Comparison of ENCODE assay signal across 8 cellular contexts in the genomic region with DNA sequence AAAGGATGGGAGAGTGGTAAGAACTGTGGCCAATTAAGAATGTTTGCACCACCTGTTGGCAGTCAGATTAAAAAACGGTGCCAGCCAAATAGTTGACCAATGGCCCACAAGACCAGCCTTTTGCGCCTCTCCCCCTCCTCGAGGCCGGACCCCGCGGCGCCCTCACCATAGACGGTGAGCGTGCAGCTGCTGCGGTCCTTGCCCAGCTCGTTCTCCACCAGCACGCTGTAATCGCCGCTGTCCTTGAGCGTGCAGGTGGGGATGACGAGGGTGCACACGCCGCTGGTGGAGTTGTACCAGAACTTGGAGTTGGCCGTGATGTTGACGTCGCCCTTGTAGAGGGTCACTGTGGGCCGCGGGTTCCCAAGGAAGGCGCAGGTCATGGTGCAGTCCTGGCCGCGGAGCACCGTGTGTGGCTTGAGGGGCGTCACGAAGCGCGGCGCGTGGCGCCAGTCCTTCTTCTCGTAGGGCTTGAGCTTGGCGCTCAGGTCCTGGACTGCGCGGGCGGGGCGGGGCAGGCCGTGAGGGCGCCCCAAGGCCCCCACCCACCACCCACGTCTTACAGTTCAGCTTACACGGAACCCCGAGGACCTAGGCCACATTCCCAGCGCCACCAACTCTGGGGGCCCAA. TPM values are rescaled to one million over a fixed set of nuclear protein-coding genes. Genes with fewer than 3 reads are reported as not detected.
DNase-seq lines count a peak whose midpoint lies in the region; ATAC-seq and TF ChIP-seq lines count a peak whose summit lies in the region.

No MANE protein-coding gene starts in this region.

- H3K9me2 ChIP-seq in neural cell (ENCODE audit: insufficient read depth, low read length), result no peaks in the 10 kb centered on the region

- no peak overlapping the region for H2AFZ ChIP-seq in neural cell (ENCODE audit: low read depth, low read length)

- H3K27me3 ChIP-seq in GM06990 (replicated peaks; ENCODE audit: control insufficient read depth, insufficient read depth, low read length) (no peaks in the 10 kb centered on the region; the same call in 1 of the 2 replicates), esophagus (ENCODE audit: control insufficient read depth in 1 of 2, insufficient read depth in 2 of 2, low read length in 2 of 2) (no peaks in the 10 kb centered on the region), neural cell (ENCODE audit: insufficient read depth, low read depth, low read length) (no peaks in the 10 kb centered on the region)

- H3K27ac Mint-ChIP-seq in WTC11, result no peak overlapping the region

- CTCF ChIA-PET in WTC11 (lab: Charles Lee), result interaction anchor here (0.6 to 1.9 kb wide), 8 partner anchors 16 to 313 kb away, joined by 3 to 42 read pairs (median 6); no protein-coding TSS in a partner anchor

- ATAC-seq in WTC11, result peak; percentile 38
- ATAC-seq in GM21367 (IDR thresholded peaks at IDR 0.05; ENCODE audit: unreplicated experiment), result no peak
- no peak for ATAC-seq in HG03196 (IDR thresholded peaks at IDR 0.05; ENCODE audit: unreplicated experiment)

- peak overlapping the region; percentile 58 for H3K4me3 ChIP-seq in GM06990 (replicated peaks; ENCODE audit: low read depth, low read length)
- peak overlapping the region; percentile 37 to 54 for H3K4me3 ChIP-seq in esophagus (ENCODE audit: low read depth in 1 of 2, low read length in 2 of 2)
- peak overlapping the region; percentile 52 for H3K4me3 ChIP-seq in neural cell (ENCODE audit: low read length)

- H3K36me3 ChIP-seq in GM06990 (ENCODE audit: control insufficient read depth, insufficient read depth, low read length) (no peaks in the 10 kb centered on the region), esophagus (ENCODE audit: control insufficient read depth in 2 of 2, insufficient read depth in 2 of 2, low read length in 1 of 2) (no peaks in the 10 kb centered on the region), neural cell (ENCODE audit: insufficient read depth, low read length) (no peaks in the 10 kb centered on the region)

- no peaks in the 10 kb centered on the region for H3K79me2 ChIP-seq in neural cell (replicated peaks; ENCODE audit: insufficient read depth, low read length)

- H3K27me3 Mint-ChIP-seq in WTC11 (ENCODE audit: low read depth), result peaks cover 75% of the 10 kb centered on the region

- TF ChIP-seq CTCF in GM06990 (IDR thresholded peaks at IDR 0.05; ENCODE audit: insufficient read depth, low read length, poor library complexity, severe bottlenecking) (no peak), WTC11 (IDR thresholded peaks at IDR 0.05) (no peak), neural cell (IDR thresholded peaks at IDR 0.05; ENCODE audit: poor library complexity, severe bottlenecking) (no peak)

- DNase-seq in GM06990 (ENCODE audit: extremely low read depth, insufficient read length) (no peak), WTC11 (ENCODE audit: low spot score) (peak; percentile 20), DMS153 (lab: John Stamatoyannopoulos, UW) (no peak), NCI-H2107 (lab: John Stamatoyannopoulos, UW) (no peak)

- H3K4me2 ChIP-seq in neural cell (ENCODE audit: low read length), result no peak overlapping the region

- H3K4me1 ChIP-seq in esophagus (ENCODE audit: control insufficient read depth in 2 of 2, insufficient read depth in 2 of 2, low read length in 1 of 2), result peaks cover 3 to 7% of the 10 kb centered on the region in 2 donors

- peaks cover 13% of the 10 kb centered on the region for H3K4me1 Mint-ChIP-seq in WTC11

- no peaks in the 10 kb centered on the region for H3K9me3 Mint-ChIP-seq in WTC11

- TF ChIP-seq EP300 in neural cell (conservative IDR thresholded peaks at IDR 0.05; ENCODE audit: poor library complexity, severe bottlenecking), result no peak

- peak overlapping the region; percentile 79 for H3K4me3 Mint-ChIP-seq in WTC11

- POLR2A ChIA-PET in WTC11 (lab: Charles Lee), result interaction anchor here (1.4 kb wide), 1 partner anchor 16 kb away, joined by 8 read pairs; no protein-coding TSS in a partner anchor

- H3K9ac ChIP-seq in neural cell (ENCODE audit: low read length), result no peak overlapping the region

- H4K20me1 ChIP-seq in neural cell (ENCODE audit: insufficient read depth), result no peaks in the 10 kb centered on the region

- no peaks in the 10 kb centered on the region for H3K9me3 ChIP-seq in esophagus (ENCODE audit: control insufficient read depth in 2 of 2, insufficient read depth in 1 of 2, low read depth in 1 of 2, low read length in 1 of 2)
- H3K9me3 ChIP-seq in neural cell (ENCODE audit: low read length), result no peaks in the 10 kb centered on the region

- no peaks in the 10 kb centered on the region for H3K36me3 Mint-ChIP-seq in WTC11

- TF ChIP-seq RAD21 in neural cell (conservative IDR thresholded peaks at IDR 0.05), result no peak

- H3K27ac ChIP-seq in esophagus (ENCODE audit: low read depth in 2 of 2, low read length in 1 of 2) (peak overlapping the region; percentile 22 to 38), neural cell (ENCODE audit: low read length) (no peak overlapping the region)

- H3F3A ChIP-seq in neural cell (ENCODE audit: insufficient read depth, low read length, poor library complexity, severe bottlenecking), result no peaks in the 10 kb centered on the region

- 4 to 5% methylated on average over 39 to 46 of the region's 46 CpGs for WGBS in esophagus, 2 donors

TF ChIP-seq in WTC11, 78 proteins besides CTCF, POLR2A, EP300 and RAD21 (continues in another document):
- TF ChIP-seq KAT7 (CRISPR knock-in tag; IDR thresholded peaks at IDR 0.05; ENCODE audit: borderline replicate concordance) (no peak), ZBTB21 (CRISPR knock-in tag; IDR thresholded peaks at IDR 0.05; ENCODE audit: borderline replicate concordance) (no peak), CREB1 (CRISPR knock-in tag; IDR thresholded peaks at IDR 0.05) (no peak)
- TF ChIP-seq, protein P1, sequence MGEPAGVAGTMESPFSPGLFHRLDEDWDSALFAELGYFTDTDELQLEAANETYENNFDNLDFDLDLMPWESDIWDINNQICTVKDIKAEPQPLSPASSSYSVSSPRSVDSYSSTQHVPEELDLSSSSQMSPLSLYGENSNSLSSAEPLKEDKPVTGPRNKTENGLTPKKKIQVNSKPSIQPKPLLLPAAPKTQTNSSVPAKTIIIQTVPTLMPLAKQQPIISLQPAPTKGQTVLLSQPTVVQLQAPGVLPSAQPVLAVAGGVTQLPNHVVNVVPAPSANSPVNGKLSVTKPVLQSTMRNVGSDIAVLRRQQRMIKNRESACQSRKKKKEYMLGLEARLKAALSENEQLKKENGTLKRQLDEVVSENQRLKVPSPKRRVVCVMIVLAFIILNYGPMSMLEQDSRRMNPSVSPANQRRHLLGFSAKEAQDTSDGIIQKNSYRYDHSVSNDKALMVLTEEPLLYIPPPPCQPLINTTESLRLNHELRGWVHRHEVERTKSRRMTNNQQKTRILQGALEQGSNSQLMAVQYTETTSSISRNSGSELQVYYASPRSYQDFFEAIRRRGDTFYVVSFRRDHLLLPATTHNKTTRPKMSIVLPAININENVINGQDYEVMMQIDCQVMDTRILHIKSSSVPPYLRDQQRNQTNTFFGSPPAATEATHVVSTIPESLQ (CRISPR knock-in tag; IDR thresholded peaks at IDR 0.05), result no peak
- TF ChIP-seq, protein P2, sequence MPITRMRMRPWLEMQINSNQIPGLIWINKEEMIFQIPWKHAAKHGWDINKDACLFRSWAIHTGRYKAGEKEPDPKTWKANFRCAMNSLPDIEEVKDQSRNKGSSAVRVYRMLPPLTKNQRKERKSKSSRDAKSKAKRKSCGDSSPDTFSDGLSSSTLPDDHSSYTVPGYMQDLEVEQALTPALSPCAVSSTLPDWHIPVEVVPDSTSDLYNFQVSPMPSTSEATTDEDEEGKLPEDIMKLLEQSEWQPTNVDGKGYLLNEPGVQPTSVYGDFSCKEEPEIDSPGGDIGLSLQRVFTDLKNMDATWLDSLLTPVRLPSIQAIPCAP (CRISPR knock-in tag; IDR thresholded peaks at IDR 0.05), result no peak

TF ChIP-seq in neural cell, 6 proteins besides CTCF, POLR2A, EP300 and RAD21:
- TF ChIP-seq POLR2AphosphoS5 (IDR thresholded peaks at IDR 0.05) (no peak), MXI1 (conservative IDR thresholded peaks at IDR 0.05; ENCODE audit: poor library complexity, severe bottlenecking) (no peak), TAF1 (IDR thresholded peaks at IDR 0.05; ENCODE audit: low read depth) (no peak), SMC3 (conservative IDR thresholded peaks at IDR 0.05; ENCODE audit: poor library complexity) (no peak), REST (IDR thresholded peaks at IDR 0.05; ENCODE audit: borderline replicate concordance) (no peak), EZH2 (IDR thresholded peaks at IDR 0.05; ENCODE audit: borderline replicate concordance, insufficient read depth, low read length, poor library complexity, severe bottlenecking) (no peak)

RNA-seq across cellular contexts. Expression of gene TMEM86A, which starts 7.2 kb away (rescaled TPM):
- 1.3 to 1.7 TPM (median 1.6 TPM) in 3 replicates for total RNA-seq in WTC11 (2021)
- polyA plus RNA-seq in esophagus, result 1 to 10 TPM in 1 of 2 donors, under 1 TPM in 1; 0.78 to 5.5 TPM
- 3.3 and 4.4 TPM in 2 replicates for polyA plus RNA-seq in neural cell
- 7.8 and 8.8 TPM in 2 replicates for polyA minus RNA-seq in neural cell

RNA-seq across cellular contexts. Expression of gene IGSF22, which starts 20.2 kb away (rescaled TPM):
- 0.32 to 0.64 TPM (median 0.52 TPM) in 3 replicates for total RNA-seq in WTC11 (2021)
- polyA plus RNA-seq in esophagus (under 1 TPM; 0.02 to 0.18 TPM), neural cell (0.68 and 0.90 TPM in 2 replicates)
- 0.24 and 0.35 TPM in 2 replicates for polyA minus RNA-seq in neural cell
